In genomic region chr1:200776949-200777348, GRCh38 we compare ENCODE assay signal across 22 cellular contexts. TPM values are rescaled to one million over a fixed set of nuclear protein-coding genes. Genes with fewer than 3 reads are reported as not detected.
DNase-seq lines count a peak whose midpoint lies in the region; ATAC-seq and TF ChIP-seq lines count a peak whose summit lies in the region.
"Had no signal": no experiment of that assay in that cellular context is flagged by ENCODE, and none has a peak within 500 bp of the region (broad histone marks: within the 10 kb centered on the region; RNA-seq: fewer than 3 reads in every experiment).

No MANE protein-coding gene starts in this region.

- no peak overlapping the region for H3K4me3 ChIP-seq in ectodermal cell (ENCODE audit: insufficient read depth, low read depth, low read length)
- H3K4me3 ChIP-seq in MM.1S (ENCODE audit: low read length), result no peak overlapping the region
- H3K4me3 ChIP-seq: heart right ventricle, neural progenitor cell had no signal

- H3K4me1 Mint-ChIP-seq in mesothelial cell of epicardium, result peaks cover 44% of the 10 kb centered on the region
- H3K4me1 Mint-ChIP-seq in natural killer cell treated with Interleukin-12 subunit alpha and Interleukin-12 subunit beta and Interleukin-15 and Interleukin-18, amount 100 ng/mL, for 72 hours (ENCODE audit: low read depth in 2 of 2), result peaks cover 0 to 4% of the 10 kb centered on the region in 2 donors

- H3K9me3 ChIP-seq in ectodermal cell (ENCODE audit: control insufficient read depth, low read length) (no peaks in the 10 kb centered on the region), MM.1S (replicated peaks; ENCODE audit: insufficient read depth, low read length) (no peaks in the 10 kb centered on the region)
- H3K9me3 ChIP-seq: heart right ventricle had no signal

- peaks cover 15% of the 10 kb centered on the region for H3K79me2 ChIP-seq in MM.1S (ENCODE audit: low read length)

- H3K9ac ChIP-seq in MM.1S (ENCODE audit: low read length), result no peak overlapping the region
- H3K9ac ChIP-seq: neural progenitor cell had no signal

- H3K27ac Mint-ChIP-seq in mesothelial cell of epicardium, result peak overlapping the region; percentile 40
- H3K27ac Mint-ChIP-seq in natural killer cell treated with Interleukin-12 subunit alpha and Interleukin-12 subunit beta and Interleukin-15 and Interleukin-18, amount 100 ng/mL, for 72 hours, result no peak overlapping the region
- H3K27ac Mint-ChIP-seq: activated B cell treated with CpG ODN at 0.5 μM for 24 hours; activated CD4-positive, alpha-beta memory T cell treated with anti-CD3 and anti-CD28 coated beads, Interleukin-2, amount 10 ng/mL, durations not matched to agents 7 days and 5 days; activated naive CD4-positive, alpha-beta T cell treated with anti-CD3 and anti-CD28 coated beads, Interleukin-2, amount 50 U/mL, for 24 hours; CD4-positive, alpha-beta T cell; neural progenitor cell; stimulated activated effector memory CD8-positive, alpha-beta T cell treated with anti-CD3 and anti-CD28 coated beads, Interleukin-12 subunit alpha, Interleukin-12 subunit beta, amount 100 ng/mL, for 72 hours had no signal

- H4K20me1 ChIP-seq in MM.1S (ENCODE audit: insufficient read depth, low read length), result no peaks in the 10 kb centered on the region

- ATAC-seq in natural killer cell treated with Interleukin-12 subunit alpha and Interleukin-12 subunit beta and Interleukin-15 and Interleukin-18, amount 100 ng/mL, for 72 hours, result no peak
- ATAC-seq: activated T-cell treated with anti-CD3 and anti-CD28 coated beads, Interleukin-2, amount 50 U/mL, for 4 hours; stimulated activated effector memory CD8-positive, alpha-beta T cell treated with anti-CD3 and anti-CD28 coated beads, Interleukin-12 subunit alpha, Interleukin-12 subunit beta, amount 100 ng/mL, for 72 hours had no signal

- H3K27me3 Mint-ChIP-seq in mesothelial cell of epicardium (ENCODE audit: low read depth), result no peaks in the 10 kb centered on the region
- peaks cover 0 to 7% of the 10 kb centered on the region in 2 donors for H3K27me3 Mint-ChIP-seq in natural killer cell treated with Interleukin-12 subunit alpha and Interleukin-12 subunit beta and Interleukin-15 and Interleukin-18, amount 100 ng/mL, for 72 hours
- H3K27me3 Mint-ChIP-seq: activated naive CD4-positive, alpha-beta T cell treated with anti-CD3 and anti-CD28 coated beads, Interleukin-2, amount 50 U/mL, for 24 hours; CD4-positive, alpha-beta T cell; type B pancreatic cell had no signal

- peaks cover 10% of the 10 kb centered on the region for H3K36me3 Mint-ChIP-seq in mesothelial cell of epicardium
- H3K36me3 Mint-ChIP-seq in natural killer cell treated with Interleukin-12 subunit alpha and Interleukin-12 subunit beta and Interleukin-15 and Interleukin-18, amount 100 ng/mL, for 72 hours, result no peaks in the 10 kb centered on the region
- H3K36me3 Mint-ChIP-seq: stimulated activated effector memory CD8-positive, alpha-beta T cell treated with anti-CD3 and anti-CD28 coated beads, Interleukin-12 subunit alpha, Interleukin-12 subunit beta, amount 100 ng/mL, for 72 hours had no signal

- H3K4me2 ChIP-seq in MM.1S (ENCODE audit: low read depth, low read length), result no peak overlapping the region
- H3K4me2 ChIP-seq: neural progenitor cell had no signal

- H3K27me3 ChIP-seq in ectodermal cell (ENCODE audit: control insufficient read depth, insufficient read depth, low read length, poor library complexity, severe bottlenecking) (no peaks in the 10 kb centered on the region), MM.1S (replicated peaks; ENCODE audit: insufficient read depth, low read length) (no peaks in the 10 kb centered on the region)
- H3K27me3 ChIP-seq: brain microvascular endothelial cell, heart right ventricle, neural progenitor cell had no signal

- DNase-seq in EH (ENCODE audit: low read depth) (peak; percentile 23), LoVo (ENCODE audit: low spot score) (peak; percentile 19), mesothelial cell of epicardium (ENCODE audit: low spot score in 2 of 2, unreplicated experiment in 2 of 2) (no peak), cerebellum (ENCODE audit: low spot score) (no peak), MM.1S (no peak), NCI-H2227 (lab: John Stamatoyannopoulos, UW; ENCODE audit: unreplicated experiment) (no peak)
- DNase-seq in natural killer cell treated with Interleukin-12 subunit alpha and Interleukin-12 subunit beta and Interleukin-15 and Interleukin-18, amount 100 ng/mL, for 72 hours (ENCODE audit: low spot score), result no peak
- DNase-seq: activated B cell treated with CpG ODN at 0.5 μM for 24 hours; activated CD4-positive, alpha-beta memory T cell treated with anti-CD3 and anti-CD28 coated beads, Interleukin-2, amount 10 ng/mL, durations not matched to agents 7 days and 5 days; activated T-cell treated with anti-CD3 and anti-CD28 coated beads, Interleukin-2, amount 50 U/mL, for 4 hours; brain microvascular endothelial cell; CD4-positive, alpha-beta T cell; dermis blood vessel endothelial cell; heart right ventricle; NCI-H1105; NCI-H2107; OCI-M1 had no signal

- no peaks in the 10 kb centered on the region for H3K9me2 ChIP-seq in MM.1S (replicated peaks; ENCODE audit: insufficient read depth, low read length)

- no peak for TF ChIP-seq CTCF in mesothelial cell of epicardium (IDR thresholded peaks at IDR 0.05; ENCODE audit: unreplicated experiment)
- no peak for TF ChIP-seq CTCF in MM.1S (IDR thresholded peaks at IDR 0.05; ENCODE audit: low read length)

- no peaks in the 10 kb centered on the region for H3K9me3 Mint-ChIP-seq in mesothelial cell of epicardium
- no peaks in the 10 kb centered on the region for H3K9me3 Mint-ChIP-seq in natural killer cell treated with Interleukin-12 subunit alpha and Interleukin-12 subunit beta and Interleukin-15 and Interleukin-18, amount 100 ng/mL, for 72 hours
- H3K9me3 Mint-ChIP-seq: activated B cell treated with CpG ODN at 0.5 μM for 24 hours; activated CD4-positive, alpha-beta memory T cell treated with anti-CD3 and anti-CD28 coated beads, Interleukin-2, amount 10 ng/mL, durations not matched to agents 7 days and 5 days; activated naive CD4-positive, alpha-beta T cell treated with anti-CD3 and anti-CD28 coated beads, Interleukin-2, amount 50 U/mL, for 24 hours; activated T-cell treated with anti-CD3 and anti-CD28 coated beads, Interleukin-2, amount 50 U/mL, for 4 hours; stimulated activated effector memory CD8-positive, alpha-beta T cell treated with anti-CD3 and anti-CD28 coated beads, Interleukin-12 subunit alpha, Interleukin-12 subunit beta, amount 100 ng/mL, for 72 hours had no signal

- H3K27ac ChIP-seq in ectodermal cell (ENCODE audit: insufficient read depth, low read depth, low read length, poor library complexity, severe bottlenecking), result peak overlapping the region; percentile 48
- no peak overlapping the region for H3K27ac ChIP-seq in MM.1S (ENCODE audit: low read length)
- H3K27ac ChIP-seq: brain microvascular endothelial cell, neural progenitor cell had no signal

- H3F3A ChIP-seq in MM.1S (ENCODE audit: insufficient read depth, low read length), result peaks cover 18% of the 10 kb centered on the region

- no peak overlapping the region for H2AFZ ChIP-seq in MM.1S (ENCODE audit: low read length)
- H2AFZ ChIP-seq: neural progenitor cell had no signal

- H3K4me1 ChIP-seq in ectodermal cell (ENCODE audit: control insufficient read depth, insufficient read depth, low read length) (peaks cover 3% of the 10 kb centered on the region), MM.1S (ENCODE audit: low read length) (peaks cover 23% of the 10 kb centered on the region)

- H3K4me3 Mint-ChIP-seq in mesothelial cell of epicardium, result no peak overlapping the region
- no peak overlapping the region for H3K4me3 Mint-ChIP-seq in natural killer cell treated with Interleukin-12 subunit alpha and Interleukin-12 subunit beta and Interleukin-15 and Interleukin-18, amount 100 ng/mL, for 72 hours
- H3K4me3 Mint-ChIP-seq: activated B cell treated with CpG ODN at 0.5 μM for 24 hours; activated CD4-positive, alpha-beta memory T cell treated with anti-CD3 and anti-CD28 coated beads, Interleukin-2, amount 10 ng/mL, durations not matched to agents 7 days and 5 days; activated naive CD4-positive, alpha-beta T cell treated with anti-CD3 and anti-CD28 coated beads, Interleukin-2, amount 50 U/mL, for 24 hours; activated T-cell treated with anti-CD3 and anti-CD28 coated beads, Interleukin-2, amount 50 U/mL, for 4 hours; CD4-positive, alpha-beta T cell; neural progenitor cell; stimulated activated effector memory CD8-positive, alpha-beta T cell treated with anti-CD3 and anti-CD28 coated beads, Interleukin-12 subunit alpha, Interleukin-12 subunit beta, amount 100 ng/mL, for 72 hours; type B pancreatic cell had no signal

- H3K36me3 ChIP-seq in ectodermal cell (ENCODE audit: control insufficient read depth, insufficient read depth, low read length), result peaks cover 8% of the 10 kb centered on the region
- H3K36me3 ChIP-seq in MM.1S (replicated peaks; ENCODE audit: insufficient read depth, low read length), result no peaks in the 10 kb centered on the region
- H3K36me3 ChIP-seq: brain microvascular endothelial cell had no signal

RNA-seq across cellular contexts. Expression of gene CAMSAP2, which starts 38.3 kb away (rescaled TPM):
- polyA plus RNA-seq in ectodermal cell (2013, experiment 1 of 4), result 30.0 TPM
- polyA plus RNA-seq in ectodermal cell (2013, experiment 2 of 4), result 34.5 TPM
- 22.3 TPM for polyA plus RNA-seq in ectodermal cell (2013, experiment 3 of 4)
- 26.6 TPM for polyA plus RNA-seq in ectodermal cell (2013, experiment 4 of 4)
- total RNA-seq in mesothelial cell of epicardium (47.9 to 48.2 TPM (median 48.2 TPM) in 3 replicates), cerebellum (105 TPM)
- total RNA-seq in natural killer cell treated with Interleukin-12 subunit alpha and Interleukin-12 subunit beta and Interleukin-15 and Interleukin-18, amount 100 ng/mL, for 72 hours, result under 1 TPM; 0.31 to 0.48 TPM

Comparison
In these comparisons a context has a peak if more than half of its experiments do, and no peak if none do; other contexts are left out.
1. DNase-seq: peak in EH (single experiment) and LoVo (single experiment); none in mesothelial cell of epicardium (0 of 2), natural killer cell treated with Interleukin-12 subunit alpha and Interleukin-12 subunit beta and Interleukin-15 and Interleukin-18, amount 100 ng/mL, for 72 hours (single experiment), cerebellum (single experiment), MM.1S (single experiment) and NCI-H2227 (single experiment).
2. RNA of gene CAMSAP2, which starts 38.3 kb away (total RNA-seq): 105 TPM in cerebellum (single experiment) and 47.9 to 48.2 TPM in mesothelial cell of epicardium; 0.31 to 0.48 TPM in natural killer cell treated with Interleukin-12 subunit alpha and Interleukin-12 subunit beta and Interleukin-15 and Interleukin-18, amount 100 ng/mL, for 72 hours; every median in the first group is over 10 times any median in the second.